Comparison of ENCODE assay signal across 7 cellular contexts in the genomic region with DNA sequence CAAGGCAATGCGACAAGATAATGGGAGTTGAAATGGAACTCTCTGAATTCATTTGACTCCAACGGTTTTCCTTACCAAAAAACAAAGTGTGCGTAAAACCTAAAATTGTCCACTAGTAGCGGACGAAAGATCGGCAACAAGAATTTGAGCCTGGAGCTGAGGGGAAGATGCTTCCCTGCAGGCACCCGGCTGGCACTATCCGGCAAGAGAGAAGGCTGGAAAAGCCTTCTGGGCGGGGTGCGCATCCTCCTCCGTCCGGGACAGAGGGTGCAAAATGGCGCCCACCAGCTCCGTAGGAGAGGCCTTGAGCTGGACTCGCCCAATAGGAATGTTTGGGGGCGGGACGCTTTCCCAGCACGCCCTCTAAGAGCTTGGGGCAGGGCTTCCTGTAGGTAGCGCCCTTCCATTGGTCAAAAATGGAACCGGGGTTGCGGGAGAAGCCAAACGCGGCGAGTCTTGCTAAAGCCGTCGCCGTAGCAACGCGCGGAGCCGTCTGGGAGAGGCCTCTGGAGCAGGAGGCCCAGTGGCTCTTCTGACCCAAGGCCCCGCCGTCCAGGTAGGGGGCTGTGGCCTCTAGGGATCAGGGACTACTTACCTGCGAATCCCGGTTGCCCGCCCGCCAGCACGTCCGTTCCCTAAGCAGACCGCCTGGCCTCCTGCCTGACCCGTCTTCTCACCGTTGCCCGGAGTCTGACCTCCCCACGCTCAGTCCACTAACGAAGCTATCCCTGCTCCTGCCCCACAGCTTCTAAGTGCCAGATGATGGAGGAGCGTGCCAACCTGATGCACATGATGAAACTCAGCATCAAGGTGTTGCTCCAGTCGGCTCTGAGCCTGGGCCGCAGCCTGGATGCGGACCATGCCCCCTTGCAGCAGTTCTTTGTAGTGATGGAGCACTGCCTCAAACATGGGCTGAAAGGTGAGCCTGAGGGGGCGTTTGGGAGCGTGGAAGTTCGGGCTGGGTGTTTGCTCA. TPM values are rescaled to one million over a fixed set of nuclear protein-coding genes. Genes with fewer than 3 reads are reported as not detected.
DNase-seq lines count a peak whose midpoint lies in the region; ATAC-seq lines count a peak whose summit lies in the region.

No MANE protein-coding gene starts in this region.

- H3K4me3 ChIP-seq in endocrine pancreas (ENCODE audit: control insufficient read depth, insufficient read depth, low read length) (peak overlapping the region; percentile 95), mesenchymal stem cell (ENCODE audit: insufficient read depth in 1 of 2, low read depth in 1 of 2, low read length in 2 of 2) (peak overlapping the region; percentile 71 to 90)

- H3K27ac ChIP-seq in mesenchymal stem cell (ENCODE audit: low read length, poor library complexity, severe bottlenecking) = peak overlapping the region; percentile 88

- H3K4ac ChIP-seq in mesenchymal stem cell (ENCODE audit: low read depth in 1 of 2, low read length in 2 of 2) = peak overlapping the region; percentile 57 to 75

- H2BK15ac ChIP-seq in mesenchymal stem cell (ENCODE audit: low read depth, poor library complexity, severe bottlenecking) = peak overlapping the region; percentile 2

- peak overlapping the region; percentile 98 for H4K8ac ChIP-seq in mesenchymal stem cell (ENCODE audit: low read length)

- H2BK5ac ChIP-seq in mesenchymal stem cell (ENCODE audit: low read depth, low read length, poor library complexity, severe bottlenecking) = no peak overlapping the region

- H4K91ac ChIP-seq in mesenchymal stem cell (ENCODE audit: low read length) = peak overlapping the region; percentile 9

- H3K9ac ChIP-seq in endocrine pancreas (ENCODE audit: control insufficient read depth, insufficient read depth, low read length) (peak overlapping the region; percentile 93), mesenchymal stem cell (ENCODE audit: low read length) (peak overlapping the region; percentile 89)

- H2BK120ac ChIP-seq in mesenchymal stem cell (ENCODE audit: low read depth, low read length) = peak overlapping the region; percentile 34

- H2AK5ac ChIP-seq in mesenchymal stem cell (ENCODE audit: low read length, severe bottlenecking) = peak overlapping the region; percentile 71

- H2BK12ac ChIP-seq in mesenchymal stem cell (ENCODE audit: low read length in 2 of 2) = peak overlapping the region; percentile 51 to 84

- peak overlapping the region in 1 of 2 experiments; percentile 30 for H3K14ac ChIP-seq in mesenchymal stem cell (ENCODE audit: low read length in 2 of 2)

- H3K18ac ChIP-seq in mesenchymal stem cell (ENCODE audit: low read depth in 1 of 2, low read length in 2 of 2) = peak overlapping the region; percentile 75 to 85

- H3K9me3 ChIP-seq in endocrine pancreas (ENCODE audit: control insufficient read depth, low read length) (no peaks in the 10 kb centered on the region), mesenchymal stem cell (ENCODE audit: control insufficient read depth, low read length) (no peaks in the 10 kb centered on the region)

- H3K4me1 ChIP-seq in endocrine pancreas (ENCODE audit: control insufficient read depth, insufficient read depth, low read length) (no peaks in the 10 kb centered on the region), mesenchymal stem cell (ENCODE audit: control insufficient read depth, insufficient read depth, low read depth, low read length) (peaks cover 9% of the 10 kb centered on the region)

- H3K36me3 ChIP-seq in endocrine pancreas (ENCODE audit: control insufficient read depth, insufficient read depth, low read length) = peaks cover 6% of the 10 kb centered on the region
- H3K36me3 ChIP-seq in mesenchymal stem cell (ENCODE audit: control insufficient read depth in 1 of 2, insufficient read depth in 2 of 2, low read depth in 1 of 2, low read length in 2 of 2) = peaks cover 34 to 36% of the 10 kb centered on the region in 2 experiments

- no peaks in the 10 kb centered on the region for H3K27me3 ChIP-seq in endocrine pancreas (ENCODE audit: control insufficient read depth, insufficient read depth, low read length)
- no peaks in the 10 kb centered on the region for H3K27me3 ChIP-seq in mesenchymal stem cell (ENCODE audit: control insufficient read depth in 1 of 2, insufficient read depth in 1 of 2, low read length in 2 of 2)

- H3K4me2 ChIP-seq in mesenchymal stem cell (ENCODE audit: low read length, poor library complexity, severe bottlenecking) = peak overlapping the region; percentile 83

- peaks cover 22% of the 10 kb centered on the region for H3K79me1 ChIP-seq in mesenchymal stem cell (replicated peaks; ENCODE audit: low read length, poor library complexity, severe bottlenecking)

- WGBS in mesenchymal stem cell = 17% methylated on average over 51 of the region's 52 CpGs

- peak overlapping the region; percentile 84 for H2AFZ ChIP-seq in mesenchymal stem cell (ENCODE audit: low read depth, low read length)

- peak overlapping the region in 1 of 2 experiments; percentile 92 for H3K23ac ChIP-seq in mesenchymal stem cell (ENCODE audit: low read length in 2 of 2)

- ATAC-seq in GM18858 (IDR thresholded peaks at IDR 0.05; ENCODE audit: unreplicated experiment) (peak; percentile 94), HG03095 (IDR thresholded peaks at IDR 0.05; ENCODE audit: unreplicated experiment) (peak; percentile 91)

- peak; percentile 94 for DNase-seq in NCI-H510A (lab: John Stamatoyannopoulos, UW)
- DNase-seq in activated CD8-positive, alpha-beta memory T cell treated with anti-CD3 and anti-CD28 coated beads, Interleukin-2, amount 50 U/mL, for 1 hour (ENCODE audit: extremely low read depth) = peak; percentile 63
- DNase-seq in mesenchymal stem cell = peak; percentile 99
- DNase-seq in stimulated activated CD8-positive, alpha-beta memory T cell treated with anti-CD3 and anti-CD28 coated beads, Interleukin-12 subunit alpha, Interleukin-12 subunit beta, amount 100 ng/mL, for 1 hour (ENCODE audit: low read depth) = peak; percentile 81

RNA-seq across cellular contexts. Expression of gene RUFY1, which starts 9.2 kb away (rescaled TPM):
- 21.5 TPM for polyA plus RNA-seq in mesenchymal stem cell (2013, experiment 1 of 2)
- polyA plus RNA-seq in mesenchymal stem cell (2013, experiment 2 of 2) = 20.2 TPM

Comparison
In these comparisons a context has a peak if more than half of its experiments do, and no peak if none do; other contexts are left out.
1. Peak in every context shown above with its lines: DNase-seq, ATAC-seq, H3K4me3 ChIP-seq and H3K27ac ChIP-seq.